1 cellular context compared by ENCODE assay signal in the genomic region with DNA sequence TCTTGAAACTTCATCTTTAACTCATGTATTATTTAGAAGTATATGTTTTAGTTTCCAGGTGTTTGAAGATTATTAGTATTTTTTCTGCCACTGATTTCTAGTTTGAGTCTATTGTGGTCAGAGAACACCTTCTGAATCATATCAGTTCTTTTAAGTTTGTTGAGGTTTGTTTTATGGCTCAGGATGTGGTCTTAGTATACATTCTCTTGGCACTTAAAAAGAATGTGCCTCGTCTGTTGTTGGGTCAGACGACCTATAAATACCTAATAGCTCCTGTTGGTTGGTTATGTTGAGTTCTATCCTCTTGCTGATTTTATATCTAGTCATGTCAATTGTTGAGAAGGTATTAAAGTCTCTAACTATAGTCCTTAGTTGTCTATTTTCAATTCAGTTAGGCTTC.
TF ChIP-seq lines count a peak whose summit lies in the region.

No MANE protein-coding gene starts in this region.

TF ChIP-seq in H1, 55 proteins besides CTCF, POLR2A, EP300 and RAD21 (continued from another document):
- TF ChIP-seq, protein P1, sequence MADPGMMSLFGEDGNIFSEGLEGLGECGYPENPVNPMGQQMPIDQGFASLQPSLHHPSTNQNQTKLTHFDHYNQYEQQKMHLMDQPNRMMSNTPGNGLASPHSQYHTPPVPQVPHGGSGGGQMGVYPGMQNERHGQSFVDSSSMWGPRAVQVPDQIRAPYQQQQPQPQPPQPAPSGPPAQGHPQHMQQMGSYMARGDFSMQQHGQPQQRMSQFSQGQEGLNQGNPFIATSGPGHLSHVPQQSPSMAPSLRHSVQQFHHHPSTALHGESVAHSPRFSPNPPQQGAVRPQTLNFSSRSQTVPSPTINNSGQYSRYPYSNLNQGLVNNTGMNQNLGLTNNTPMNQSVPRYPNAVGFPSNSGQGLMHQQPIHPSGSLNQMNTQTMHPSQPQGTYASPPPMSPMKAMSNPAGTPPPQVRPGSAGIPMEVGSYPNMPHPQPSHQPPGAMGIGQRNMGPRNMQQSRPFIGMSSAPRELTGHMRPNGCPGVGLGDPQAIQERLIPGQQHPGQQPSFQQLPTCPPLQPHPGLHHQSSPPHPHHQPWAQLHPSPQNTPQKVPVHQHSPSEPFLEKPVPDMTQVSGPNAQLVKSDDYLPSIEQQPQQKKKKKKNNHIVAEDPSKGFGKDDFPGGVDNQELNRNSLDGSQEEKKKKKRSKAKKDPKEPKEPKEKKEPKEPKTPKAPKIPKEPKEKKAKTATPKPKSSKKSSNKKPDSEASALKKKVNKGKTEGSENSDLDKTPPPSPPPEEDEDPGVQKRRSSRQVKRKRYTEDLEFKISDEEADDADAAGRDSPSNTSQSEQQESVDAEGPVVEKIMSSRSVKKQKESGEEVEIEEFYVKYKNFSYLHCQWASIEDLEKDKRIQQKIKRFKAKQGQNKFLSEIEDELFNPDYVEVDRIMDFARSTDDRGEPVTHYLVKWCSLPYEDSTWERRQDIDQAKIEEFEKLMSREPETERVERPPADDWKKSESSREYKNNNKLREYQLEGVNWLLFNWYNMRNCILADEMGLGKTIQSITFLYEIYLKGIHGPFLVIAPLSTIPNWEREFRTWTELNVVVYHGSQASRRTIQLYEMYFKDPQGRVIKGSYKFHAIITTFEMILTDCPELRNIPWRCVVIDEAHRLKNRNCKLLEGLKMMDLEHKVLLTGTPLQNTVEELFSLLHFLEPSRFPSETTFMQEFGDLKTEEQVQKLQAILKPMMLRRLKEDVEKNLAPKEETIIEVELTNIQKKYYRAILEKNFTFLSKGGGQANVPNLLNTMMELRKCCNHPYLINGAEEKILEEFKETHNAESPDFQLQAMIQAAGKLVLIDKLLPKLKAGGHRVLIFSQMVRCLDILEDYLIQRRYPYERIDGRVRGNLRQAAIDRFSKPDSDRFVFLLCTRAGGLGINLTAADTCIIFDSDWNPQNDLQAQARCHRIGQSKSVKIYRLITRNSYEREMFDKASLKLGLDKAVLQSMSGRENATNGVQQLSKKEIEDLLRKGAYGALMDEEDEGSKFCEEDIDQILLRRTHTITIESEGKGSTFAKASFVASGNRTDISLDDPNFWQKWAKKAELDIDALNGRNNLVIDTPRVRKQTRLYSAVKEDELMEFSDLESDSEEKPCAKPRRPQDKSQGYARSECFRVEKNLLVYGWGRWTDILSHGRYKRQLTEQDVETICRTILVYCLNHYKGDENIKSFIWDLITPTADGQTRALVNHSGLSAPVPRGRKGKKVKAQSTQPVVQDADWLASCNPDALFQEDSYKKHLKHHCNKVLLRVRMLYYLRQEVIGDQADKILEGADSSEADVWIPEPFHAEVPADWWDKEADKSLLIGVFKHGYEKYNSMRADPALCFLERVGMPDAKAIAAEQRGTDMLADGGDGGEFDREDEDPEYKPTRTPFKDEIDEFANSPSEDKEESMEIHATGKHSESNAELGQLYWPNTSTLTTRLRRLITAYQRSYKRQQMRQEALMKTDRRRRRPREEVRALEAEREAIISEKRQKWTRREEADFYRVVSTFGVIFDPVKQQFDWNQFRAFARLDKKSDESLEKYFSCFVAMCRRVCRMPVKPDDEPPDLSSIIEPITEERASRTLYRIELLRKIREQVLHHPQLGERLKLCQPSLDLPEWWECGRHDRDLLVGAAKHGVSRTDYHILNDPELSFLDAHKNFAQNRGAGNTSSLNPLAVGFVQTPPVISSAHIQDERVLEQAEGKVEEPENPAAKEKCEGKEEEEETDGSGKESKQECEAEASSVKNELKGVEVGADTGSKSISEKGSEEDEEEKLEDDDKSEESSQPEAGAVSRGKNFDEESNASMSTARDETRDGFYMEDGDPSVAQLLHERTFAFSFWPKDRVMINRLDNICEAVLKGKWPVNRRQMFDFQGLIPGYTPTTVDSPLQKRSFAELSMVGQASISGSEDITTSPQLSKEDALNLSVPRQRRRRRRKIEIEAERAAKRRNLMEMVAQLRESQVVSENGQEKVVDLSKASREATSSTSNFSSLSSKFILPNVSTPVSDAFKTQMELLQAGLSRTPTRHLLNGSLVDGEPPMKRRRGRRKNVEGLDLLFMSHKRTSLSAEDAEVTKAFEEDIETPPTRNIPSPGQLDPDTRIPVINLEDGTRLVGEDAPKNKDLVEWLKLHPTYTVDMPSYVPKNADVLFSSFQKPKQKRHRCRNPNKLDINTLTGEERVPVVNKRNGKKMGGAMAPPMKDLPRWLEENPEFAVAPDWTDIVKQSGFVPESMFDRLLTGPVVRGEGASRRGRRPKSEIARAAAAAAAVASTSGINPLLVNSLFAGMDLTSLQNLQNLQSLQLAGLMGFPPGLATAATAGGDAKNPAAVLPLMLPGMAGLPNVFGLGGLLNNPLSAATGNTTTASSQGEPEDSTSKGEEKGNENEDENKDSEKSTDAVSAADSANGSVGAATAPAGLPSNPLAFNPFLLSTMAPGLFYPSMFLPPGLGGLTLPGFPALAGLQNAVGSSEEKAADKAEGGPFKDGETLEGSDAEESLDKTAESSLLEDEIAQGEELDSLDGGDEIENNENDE (IDR thresholded peaks at IDR 0.05; ENCODE audit: insufficient replicate concordance, low read length) = no peak
